ENCODE assay signal across 9 cellular contexts in genomic region chr20:58839474-58839874, GRCh38. TPM values are rescaled to one million over a fixed set of nuclear protein-coding genes. Genes with fewer than 3 reads are reported as not detected.
DNase-seq lines count a peak whose midpoint lies in the region; ATAC-seq, FAIRE-seq and TF ChIP-seq lines count a peak whose summit lies in the region.
"Had no signal": no experiment of that assay in that cellular context is flagged by ENCODE, and none has a peak within 500 bp of the region (broad histone marks: within the 10 kb centered on the region; RNA-seq: fewer than 3 reads in every experiment).

No MANE protein-coding gene starts in this region.

- H3K4me2 ChIP-seq in SK-N-SH (peak overlapping the region; percentile 77), HepG2 (ENCODE audit: low read depth, low read length) (no peak overlapping the region)

- intact Hi-C loops in HepG2 (cut with micrococcal nuclease; ENCODE audit: unreplicated experiment), result loop anchor here (5.0 kb wide), 1 partner anchor 592 kb away; no protein-coding TSS in a partner anchor

- FAIRE-seq in HepG2 (lab: Jason Lieb, UNC), result no peak
- FAIRE-seq: endometrium had no signal

- no peak for TF ChIP-seq POLR2A in HepG2 (IDR thresholded peaks at IDR 0.05; ENCODE audit: insufficient read depth in 1 of 2, low read depth in 2 of 2, low read length in 2 of 2)
- no peak for TF ChIP-seq POLR2A in suprapubic skin (IDR thresholded peaks at IDR 0.05)

- no peaks in the 10 kb centered on the region for H3F3A ChIP-seq in SK-N-SH (replicated peaks; ENCODE audit: insufficient read depth)

- TF ChIP-seq EP300 in SK-N-SH (IDR thresholded peaks at IDR 0.05; ENCODE audit: borderline replicate concordance in 1 of 2, low read depth in 1 of 2, low read length in 1 of 2) (no peak), HepG2 (IDR thresholded peaks at IDR 0.05; ENCODE audit: low read depth in 2 of 2, low read length in 2 of 2) (no peak), HepG2 (CRISPR knock-in tag; IDR thresholded peaks at IDR 0.05; ENCODE audit: borderline replicate concordance) (no peak), suprapubic skin (IDR thresholded peaks at IDR 0.05) (no peak)

- in situ Hi-C loops in brain microvascular endothelial cell (cut with HindIII; ENCODE audit: low pct_ligation_motif_present, low sequenced_read_pairs), result loop anchor here (25.0 kb wide), 1 partner anchor 177 kb away; the partner anchor contains the start of gene STX16
- in situ Hi-C loops in HepG2 (cut with HindIII; ENCODE audit: extremely low pct_ligation_motif_present, low pct_unique_long_range_greater_than_20kb), result no loop called here

- H3K4me3 ChIP-seq in SK-N-SH (ENCODE audit: low read depth in 2 of 2, low read length in 1 of 2) (peak overlapping the region; percentile 42 to 59), brain microvascular endothelial cell (ENCODE audit: low read depth, low read length) (no peak overlapping the region), HepG2 (replicated peaks in 1 of 3; ENCODE audit: insufficient read depth in 1 of 3, low read depth in 2 of 3, low read length in 3 of 3) (no peak overlapping the region), suprapubic skin (peak overlapping the region; percentile 24)

- H3K9ac ChIP-seq in SK-N-SH (no peak overlapping the region), HepG2 (ENCODE audit: insufficient read depth, low read depth, low read length) (no peak overlapping the region)

- POLR2A ChIA-PET in SK-N-SH (lab: Yijun Ruan, JAX) (interaction anchor here (0.7 to 1.1 kb wide), 3 partner anchors 188 to 626 kb away, joined by 3 to 4 read pairs (median 4); partner anchors contain the start of gene STX16), HepG2 (lab: Yijun Ruan, JAX) (no interaction called here)

- H3K36me3 ChIP-seq in SK-N-SH (replicated peaks in 1 of 2; ENCODE audit: control insufficient read depth in 1 of 2, insufficient read depth in 2 of 2, low read length in 1 of 2) (no peaks in the 10 kb centered on the region), brain microvascular endothelial cell (replicated peaks) (no peaks in the 10 kb centered on the region), HepG2 (replicated peaks in 1 of 2; ENCODE audit: control insufficient read depth in 1 of 2, insufficient read depth in 2 of 2, low read length in 2 of 2) (no peaks in the 10 kb centered on the region), suprapubic skin (no peaks in the 10 kb centered on the region)

- peak; percentile 85 for DNase-seq in SK-N-SH
- DNase-seq in brain microvascular endothelial cell, result no peak
- peak; percentile 34 for DNase-seq in HepG2 (ENCODE audit: low spot score)
- DNase-seq in suprapubic skin (ENCODE audit: low spot score in 2 of 2), result no peak
- no peak for DNase-seq in NCI-H1048 (lab: John Stamatoyannopoulos, UW)

- WGBS in SK-N-SH (ENCODE audit: low lambda C conversion rate), result 61% methylated on average over 25 of the region's 27 CpGs
- WGBS in HepG2 (ENCODE audit: low lambda C conversion rate), result 40% methylated on average over 27 of the region's 27 CpGs
- WGBS in suprapubic skin, result 64% methylated on average over 20 of the region's 27 CpGs

- TF ChIP-seq CTCF in 22Rv1 (IDR thresholded peaks at IDR 0.05) (peak; percentile 75), GM12874 (IDR thresholded peaks at IDR 0.05; ENCODE audit: insufficient read depth, low read depth, low read length) (peak; percentile 33), SK-N-SH (IDR thresholded peaks at IDR 0.05) (peak; percentile 62), brain microvascular endothelial cell (IDR thresholded peaks at IDR 0.05; ENCODE audit: low read depth, low read length, missing control alignments) (peak; percentile 64), HepG2 (CRISPR knock-in tag; IDR thresholded peaks at IDR 0.05) (peak; percentile 86), suprapubic skin (IDR thresholded peaks at IDR 0.05) (no peak)

- CTCF ChIA-PET in SK-N-SH (lab: Yijun Ruan, JAX) (interaction anchor here (0.6 to 5.3 kb wide), 30 partner anchors 8 to 1447 kb away, joined by 3 to 48 read pairs (median 4); partner anchors contain the start of gene STX16), HepG2 (lab: Yijun Ruan, JAX; ENCODE audit: low intra/inter-chr PET ratio, low total read pairs) (interaction anchor here (1.5 to 3.0 kb wide), 2 partner anchors 358 to 603 kb away, joined by 6 to 12 read pairs; no protein-coding TSS in a partner anchor)

- H3K9me3 ChIP-seq in SK-N-SH (no peaks in the 10 kb centered on the region), HepG2 (ENCODE audit: low read length) (no peaks in the 10 kb centered on the region), suprapubic skin (no peaks in the 10 kb centered on the region)

- peak; percentile 66 for TF ChIP-seq RAD21 in SK-N-SH (IDR thresholded peaks at IDR 0.05; ENCODE audit: low read length)
- peak; percentile 72 for TF ChIP-seq RAD21 in HepG2 (CRISPR knock-in tag; IDR thresholded peaks at IDR 0.05)

- no TSS peak for BruUV-seq in HepG2 (replicated peaks; lab: Mats Ljungman, UMichigan)

- H3K27ac ChIP-seq in 22Rv1 (no peak overlapping the region), SK-N-SH (ENCODE audit: low read depth in 2 of 2, low read length in 1 of 2) (no peak overlapping the region), brain microvascular endothelial cell (no peak overlapping the region), HepG2 (ENCODE audit: extremely low read length, insufficient read depth, low read length) (no peak overlapping the region), suprapubic skin (no peak overlapping the region)

- H3K4me1 ChIP-seq in SK-N-SH (ENCODE audit: control insufficient read depth in 1 of 2, insufficient read depth in 2 of 2, low read depth in 1 of 2, low read length in 1 of 2), result no peaks in the 10 kb centered on the region; a peak in 1 of 4 replicates
- no peaks in the 10 kb centered on the region for H3K4me1 ChIP-seq in HepG2 (ENCODE audit: insufficient read depth, low read length)
- H3K4me1 ChIP-seq in suprapubic skin, result peaks cover 13% of the 10 kb centered on the region

- ATAC-seq in HepG2 (peak; percentile 86), GM19328 (IDR thresholded peaks at IDR 0.05; ENCODE audit: unreplicated experiment) (no peak)

- no peaks in the 10 kb centered on the region for H3K9me2 ChIP-seq in SK-N-SH

- peaks cover 7% of the 10 kb centered on the region for H3K79me2 ChIP-seq in SK-N-SH (ENCODE audit: insufficient read depth)
- H3K79me2 ChIP-seq in HepG2 (ENCODE audit: insufficient read depth, low read length), result no peaks in the 10 kb centered on the region

- H3K27me3 ChIP-seq in SK-N-SH (ENCODE audit: insufficient read depth) (peaks cover 9% of the 10 kb centered on the region; the same call in 1 of the 2 replicates), brain microvascular endothelial cell (replicated peaks) (peaks cover 31% of the 10 kb centered on the region), HepG2 (ENCODE audit: control insufficient read depth in 1 of 2, insufficient read depth in 2 of 2, low read length in 2 of 2) (peaks cover 7 to 82% of the 10 kb centered on the region in 2 experiments; a peak in 4 of 5 replicates), suprapubic skin (peaks cover 52% of the 10 kb centered on the region)

- H4K20me1 ChIP-seq in SK-N-SH (ENCODE audit: insufficient read depth) (no peaks in the 10 kb centered on the region), HepG2 (ENCODE audit: insufficient read depth, low read length) (no peaks in the 10 kb centered on the region)

- H2AFZ ChIP-seq in SK-N-SH (ENCODE audit: low read depth) (peak overlapping the region; percentile 22; the same call in 1 of the 2 replicates), HepG2 (ENCODE audit: low read length) (no peak overlapping the region)

RNA-seq across cellular contexts. Expression of gene GNAS-AS1, which starts 11.2 kb away (rescaled TPM):
- polyA plus RNA-seq in SK-N-SH (2012; rRNA removed), result 1.2 and 1.5 TPM in 2 replicates
- polyA plus RNA-seq in SK-N-SH (2012; cell fraction: cytosol; rRNA removed), result 0.91 and 1.0 TPM in 2 replicates
- 2.7 and 3.3 TPM in 2 replicates for polyA plus RNA-seq in SK-N-SH (2012; cell fraction: nucleus; rRNA removed)
- total RNA-seq in HepG2 (2016; rRNA removed; fragmentation: Illumina TruSeq; extraction: Trizol), result not detected in 2 replicates
- not detected in 2 replicates for total RNA-seq in HepG2 (2016; cell fraction: cytosol; rRNA removed; fragmentation: Illumina TruSeq; extraction: Trizol; ENCODE audit: low read depth)
- total RNA-seq in HepG2 (2016; cell fraction: insoluble cytoplasmic fraction; rRNA removed; fragmentation: Illumina TruSeq; extraction: Trizol), result not detected in 2 replicates
- not detected in 2 replicates for total RNA-seq in HepG2 (2016; cell fraction: membrane; rRNA removed; fragmentation: Illumina TruSeq; extraction: Trizol)
- not detected in 2 replicates for total RNA-seq in HepG2 (2016; cell fraction: nucleus; rRNA removed; fragmentation: Illumina TruSeq; extraction: Trizol)
- not detected in 2 replicates for polyA plus RNA-seq in HepG2 (2011; rRNA removed)
- not detected in 2 replicates for polyA plus RNA-seq in HepG2 (2011; cell fraction: cytosol; rRNA removed)
- polyA plus RNA-seq in HepG2 (2011; cell fraction: nucleus; rRNA removed), result 0.06 and 0.23 TPM in 2 replicates
- not detected in 2 replicates for polyA plus RNA-seq in HepG2 (2012)
- polyA plus RNA-seq in HepG2 (2016; cell fraction: cytosol; fragmentation: Illumina TruSeq; extraction: Trizol; ENCODE audit: low read depth), result not detected in 2 replicates
- polyA plus RNA-seq in HepG2 (2016; cell fraction: insoluble cytoplasmic fraction; fragmentation: Illumina TruSeq; extraction: Trizol; ENCODE audit: low read depth), result not detected in 2 replicates
- polyA plus RNA-seq in HepG2 (2016; cell fraction: membrane; fragmentation: Illumina TruSeq; extraction: Trizol; ENCODE audit: low read depth), result not detected in 2 replicates
- polyA plus RNA-seq in HepG2 (2016; cell fraction: nucleus; fragmentation: Illumina TruSeq; extraction: Trizol; ENCODE audit: insufficient read depth, low read depth), result not detected in 2 replicates
- 0.49 TPM in 1 of 2 replicates, not detected in the other for polyA minus RNA-seq in HepG2 (2011; rRNA and poly(A)+ RNA removed; ENCODE audit: low replicate concordance)
- not detected in 2 replicates for polyA minus RNA-seq in HepG2 (2011; cell fraction: cytosol; rRNA and poly(A)+ RNA removed)
- 0.26 and 0.37 TPM in 2 replicates for polyA minus RNA-seq in HepG2 (2011; cell fraction: nucleus; rRNA and poly(A)+ RNA removed)
- not detected for total RNA-seq in suprapubic skin

RNA-seq across cellular contexts. Expression of gene GNAS, which starts 13.0 kb away (rescaled TPM):
- 1,011 and 1,562 TPM in 2 replicates for polyA plus RNA-seq in SK-N-SH (2012; rRNA removed)
- 1,261 and 1,880 TPM in 2 replicates for polyA plus RNA-seq in SK-N-SH (2012; cell fraction: cytosol; rRNA removed)
- 1,323 and 1,902 TPM in 2 replicates for polyA plus RNA-seq in SK-N-SH (2012; cell fraction: nucleus; rRNA removed)
- 382 and 407 TPM in 2 replicates for total RNA-seq in HepG2 (2016; rRNA removed; fragmentation: Illumina TruSeq; extraction: Trizol)
- total RNA-seq in HepG2 (2016; cell fraction: cytosol; rRNA removed; fragmentation: Illumina TruSeq; extraction: Trizol; ENCODE audit: low read depth), result 604 and 617 TPM in 2 replicates
- 369 and 397 TPM in 2 replicates for total RNA-seq in HepG2 (2016; cell fraction: insoluble cytoplasmic fraction; rRNA removed; fragmentation: Illumina TruSeq; extraction: Trizol)
- 887 and 1,010 TPM in 2 replicates for total RNA-seq in HepG2 (2016; cell fraction: membrane; rRNA removed; fragmentation: Illumina TruSeq; extraction: Trizol)
- total RNA-seq in HepG2 (2016; cell fraction: nucleus; rRNA removed; fragmentation: Illumina TruSeq; extraction: Trizol), result 281 and 324 TPM in 2 replicates
- polyA plus RNA-seq in HepG2 (2011; rRNA removed), result 1,008 and 1,029 TPM in 2 replicates
- 1,419 and 1,481 TPM in 2 replicates for polyA plus RNA-seq in HepG2 (2011; cell fraction: cytosol; rRNA removed)
- 1,285 and 1,363 TPM in 2 replicates for polyA plus RNA-seq in HepG2 (2011; cell fraction: nucleus; rRNA removed)
- 1,216 and 1,583 TPM in 2 replicates for polyA plus RNA-seq in HepG2 (2012)
- 2,019 and 2,103 TPM in 2 replicates for polyA plus RNA-seq in HepG2 (2016; cell fraction: cytosol; fragmentation: Illumina TruSeq; extraction: Trizol; ENCODE audit: low read depth)
- 991 and 1,223 TPM in 2 replicates for polyA plus RNA-seq in HepG2 (2016; cell fraction: insoluble cytoplasmic fraction; fragmentation: Illumina TruSeq; extraction: Trizol; ENCODE audit: low read depth)
- polyA plus RNA-seq in HepG2 (2016; cell fraction: membrane; fragmentation: Illumina TruSeq; extraction: Trizol; ENCODE audit: low read depth), result 2,245 and 2,285 TPM in 2 replicates
- polyA plus RNA-seq in HepG2 (2016; cell fraction: nucleus; fragmentation: Illumina TruSeq; extraction: Trizol; ENCODE audit: insufficient read depth, low read depth), result 1,096 and 1,140 TPM in 2 replicates
- polyA minus RNA-seq in HepG2 (2011; rRNA and poly(A)+ RNA removed; ENCODE audit: low replicate concordance), result 1,501 and 1,552 TPM in 2 replicates
- 671 and 731 TPM in 2 replicates for polyA minus RNA-seq in HepG2 (2011; cell fraction: cytosol; rRNA and poly(A)+ RNA removed)
- polyA minus RNA-seq in HepG2 (2011; cell fraction: nucleus; rRNA and poly(A)+ RNA removed), result 391 and 498 TPM in 2 replicates
- total RNA-seq in suprapubic skin, result 100 to 1,000 TPM; 334 to 533 (median 451) TPM

Comparison
In these comparisons a context has a peak if more than half of its experiments do, and no peak if none do; other contexts are left out.
1. CTCF ChIP-seq: peak in 22Rv1 (single experiment), GM12874 (single experiment), SK-N-SH (single experiment), brain microvascular endothelial cell (single experiment) and HepG2 (single experiment); none in suprapubic skin (0 of 2).
2. DNase-seq: peak in SK-N-SH (single experiment) and HepG2 (single experiment); none in brain microvascular endothelial cell (single experiment), suprapubic skin (0 of 2) and NCI-H1048 (single experiment).
3. H3K4me3 ChIP-seq: peak in SK-N-SH (2 of 2) and suprapubic skin (single experiment); none in brain microvascular endothelial cell (single experiment) and HepG2 (0 of 3).